8 cellular contexts compared by ENCODE assay signal in the genomic region with DNA sequence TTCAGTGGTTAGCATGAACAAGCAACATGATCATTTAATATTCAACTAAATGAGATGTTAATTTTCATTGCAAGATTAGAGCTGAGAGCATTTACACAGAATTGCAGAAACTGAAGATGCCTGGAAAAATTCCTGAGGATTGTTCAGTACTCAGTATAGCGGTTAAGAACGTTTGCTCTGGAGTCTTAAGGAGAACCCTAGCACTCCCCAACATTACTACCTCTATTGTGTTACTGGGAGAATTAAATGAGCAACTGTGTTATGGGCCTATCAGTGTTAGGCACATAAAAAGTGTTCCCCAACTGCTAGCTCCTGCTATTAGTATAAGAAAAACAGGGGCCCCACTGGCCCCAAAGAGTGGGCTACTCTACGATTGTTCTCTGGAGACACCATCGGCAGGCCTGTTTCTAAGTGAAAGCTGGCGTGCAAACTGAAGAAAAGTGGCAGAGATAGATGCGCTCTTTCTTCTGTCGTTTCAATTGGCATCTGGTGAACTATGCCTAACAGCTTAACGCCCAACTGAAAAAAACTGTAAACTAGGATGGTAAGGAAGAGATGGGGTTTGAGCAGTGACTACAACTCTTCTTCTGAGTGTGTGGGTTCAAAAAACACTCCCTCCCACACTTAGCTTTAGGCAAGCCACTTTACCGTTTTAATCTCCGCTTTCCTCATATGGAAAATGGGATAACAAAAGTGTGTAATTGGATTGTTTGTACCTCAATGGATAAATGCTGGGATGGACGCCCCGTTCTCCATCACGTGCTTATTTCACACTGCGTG. TPM values are rescaled to one million over a fixed set of nuclear protein-coding genes. Genes with fewer than 3 reads are reported as not detected.
DNase-seq lines count a peak whose midpoint lies in the region; ATAC-seq and TF ChIP-seq lines count a peak whose summit lies in the region.

No MANE protein-coding gene starts in this region.

- TF ChIP-seq CTCF in RWPE1 (conservative IDR thresholded peaks at IDR 0.05; ENCODE audit: low read depth) (no peak), esophagus squamous epithelium (IDR thresholded peaks at IDR 0.05) (no peak), progenitor cell of endocrine pancreas (IDR thresholded peaks at IDR 0.05; ENCODE audit: unreplicated experiment) (no peak)

- DNase-seq in ELF-1 (ENCODE audit: low read depth, low spot score) (peak; percentile 7), RWPE1 (ENCODE audit: low spot score) (no peak), esophagus squamous epithelium (lab: John Stamatoyannopoulos, UW) (no peak), progenitor cell of endocrine pancreas (ENCODE audit: low spot score, unreplicated experiment) (no peak), left lobe of liver (ENCODE audit: low spot score) (no peak), NOMO-1 (lab: John Stamatoyannopoulos, UW; ENCODE audit: unreplicated experiment in 2 of 2) (no peak), NCI-H446 treated with DMSO at 0.1 percent for 48 hours (lab: John Stamatoyannopoulos, UW) (no peak)

- H3K9me3 ChIP-seq in esophagus squamous epithelium: no peaks in the 10 kb centered on the region

- peak overlapping the region; percentile 49 for H3K27ac Mint-ChIP-seq in progenitor cell of endocrine pancreas

- H3K27ac ChIP-seq in RWPE1 (peak overlapping the region; percentile 76), esophagus squamous epithelium (peak overlapping the region; percentile 84 to 93 (median 90))

- H3K36me3 Mint-ChIP-seq in progenitor cell of endocrine pancreas (ENCODE audit: insufficient read depth): no peaks in the 10 kb centered on the region

- H3K36me3 ChIP-seq in esophagus squamous epithelium: no peaks in the 10 kb centered on the region

- intact Hi-C loops in esophagus squamous epithelium (cut with DNase I): no loop called here

- peak overlapping the region; percentile 68 to 85 (median 74) for H3K4me3 ChIP-seq in esophagus squamous epithelium

- peaks cover 29% of the 10 kb centered on the region for H3K4me1 Mint-ChIP-seq in progenitor cell of endocrine pancreas (ENCODE audit: low read depth)

- H3K9me3 Mint-ChIP-seq in progenitor cell of endocrine pancreas (ENCODE audit: low read depth): no peaks in the 10 kb centered on the region

- H3K27me3 ChIP-seq in esophagus squamous epithelium: peaks cover 0 to 3% (median 0%) of the 10 kb centered on the region in 4 donors

- peak overlapping the region; percentile 92 for H3K4me3 Mint-ChIP-seq in progenitor cell of endocrine pancreas (ENCODE audit: low read depth)

- peaks cover 9% of the 10 kb centered on the region for H3K27me3 Mint-ChIP-seq in progenitor cell of endocrine pancreas

- POLR2A ChIA-PET in RWPE1 (lab: Yijun Ruan, JAX; ENCODE audit: low non-redundant PET): interaction anchor here (0.6 kb wide), 1 partner anchor 74 kb away, joined by 3 read pairs; no protein-coding TSS in a partner anchor

- no peak for TF ChIP-seq POLR2A in esophagus squamous epithelium (IDR thresholded peaks at IDR 0.05)

- CTCF ChIA-PET in RWPE1 (lab: Yijun Ruan, JAX): interaction anchor here (0.5 kb wide), 1 partner anchor 1184 kb away, joined by 3 read pairs; no protein-coding TSS in a partner anchor

- WGBS in esophagus squamous epithelium, 2 donors: 40 to 43% methylated on average over 14 of the region's 14 CpGs

- peaks cover 7 to 72% (median 38%) of the 10 kb centered on the region in 3 donors for H3K4me1 ChIP-seq in esophagus squamous epithelium

- ATAC-seq in GM21723 (IDR thresholded peaks at IDR 0.05; ENCODE audit: unreplicated experiment) (no peak), left lobe of liver (no peak)

RNA-seq across cellular contexts. Expression of a gene that starts 1.3 kb away (rescaled TPM):
- 10 to 100 TPM in 1 of 4 donors, 1 to 10 TPM in 3; 6.6 to 21.4 (median 8.7) TPM for total RNA-seq in esophagus squamous epithelium
- 16.6 and 17.7 TPM in 2 replicates for total RNA-seq in progenitor cell of endocrine pancreas
- total RNA-seq in left lobe of liver: 11.0 TPM
